In the genomic region with DNA sequence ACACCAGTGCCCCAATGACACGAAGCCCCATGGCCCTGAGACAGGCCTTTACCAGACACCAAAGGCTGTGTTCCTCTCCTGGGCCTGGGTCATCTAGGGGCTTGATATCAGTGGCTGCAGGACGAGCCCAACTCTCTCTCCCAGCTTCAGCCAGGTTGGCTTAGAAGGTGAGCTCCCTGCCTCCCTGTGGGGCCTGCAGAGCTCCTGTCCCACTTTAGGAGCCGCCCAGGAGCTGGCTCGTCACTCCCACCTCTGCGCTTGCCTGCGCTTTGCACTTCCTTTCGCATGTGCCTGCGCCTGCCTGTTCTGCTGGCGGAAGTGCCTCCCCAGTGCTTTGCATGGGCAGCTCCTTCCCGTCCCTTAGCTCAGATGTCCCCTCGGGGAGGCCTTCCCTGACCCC, we compare ENCODE assay signal across 15 cellular contexts. TPM values are rescaled to one million over a fixed set of nuclear protein-coding genes. Genes with fewer than 3 reads are reported as not detected.
DNase-seq lines count a peak whose midpoint lies in the region; ATAC-seq and TF ChIP-seq lines count a peak whose summit lies in the region.
"Had no signal": no experiment of that assay in that cellular context is flagged by ENCODE, and none has a peak within 500 bp of the region (broad histone marks: within the 10 kb centered on the region; RNA-seq: fewer than 3 reads in every experiment).

No MANE protein-coding gene starts in this region.

- H3K9ac ChIP-seq in muscle layer of colon (ENCODE audit: low read length), result peak overlapping the region; percentile 17

- H3K9me3 ChIP-seq in ascending aorta, result no peaks in the 10 kb centered on the region
- H3K9me3 ChIP-seq in muscle layer of colon (ENCODE audit: low read length), result no peaks in the 10 kb centered on the region
- no peaks in the 10 kb centered on the region for H3K9me3 ChIP-seq in upper lobe of right lung
- H3K9me3 ChIP-seq in osteoblast (ENCODE audit: low read depth, low read length), result no peaks in the 10 kb centered on the region
- H3K9me3 ChIP-seq: prostate gland had no signal

- H3K36me3 ChIP-seq in ascending aorta (peaks cover 36 to 54% of the 10 kb centered on the region in 2 donors), muscle layer of colon (ENCODE audit: insufficient read depth, low read length) (peaks cover 50% of the 10 kb centered on the region), upper lobe of right lung (peaks cover 49% of the 10 kb centered on the region), osteoblast (ENCODE audit: insufficient read depth, low read length) (peaks cover 51% of the 10 kb centered on the region)

- H3K27me3 ChIP-seq in ascending aorta, result no peaks in the 10 kb centered on the region
- no peaks in the 10 kb centered on the region for H3K27me3 ChIP-seq in muscle layer of colon (ENCODE audit: control insufficient read depth in 1 of 2, insufficient read depth in 2 of 2, low read length in 2 of 2)
- H3K27me3 ChIP-seq in upper lobe of right lung, result no peaks in the 10 kb centered on the region
- no peaks in the 10 kb centered on the region for H3K27me3 ChIP-seq in osteoblast (ENCODE audit: insufficient read depth, low read length)

- intact Hi-C loops in ascending aorta (cut with DNase I) (loop anchor here (10.0 kb wide), 1 partner anchor 211 kb away; no protein-coding TSS in a partner anchor), upper lobe of right lung (cut with DNase I) (loop anchor here (5.0 kb wide), 1 partner anchor 66 kb away; no protein-coding TSS in a partner anchor)

- no peak overlapping the region for H2AFZ ChIP-seq in osteoblast (ENCODE audit: low read length)

- peak overlapping the region in 1 of 2 donors; percentile 88 for H3K4me3 ChIP-seq in ascending aorta
- H3K4me3 ChIP-seq in muscle layer of colon (ENCODE audit: low read depth in 1 of 2, low read length in 2 of 2), result no peak overlapping the region
- H3K4me3 ChIP-seq in upper lobe of right lung, result no peak overlapping the region
- H3K4me3 ChIP-seq in foreskin fibroblast (ENCODE audit: low read depth in 1 of 2, low read length in 2 of 2), result no peak overlapping the region
- no peak overlapping the region for H3K4me3 ChIP-seq in osteoblast (ENCODE audit: insufficient read depth, low read length)
- H3K4me3 ChIP-seq: prostate gland had no signal

- H4K20me1 ChIP-seq in osteoblast (ENCODE audit: insufficient read depth, low read length), result peaks cover 77% of the 10 kb centered on the region

- H3K4me1 ChIP-seq in ascending aorta, result peaks cover 18 to 51% of the 10 kb centered on the region in 2 donors
- peaks cover 40% of the 10 kb centered on the region for H3K4me1 ChIP-seq in muscle layer of colon (ENCODE audit: insufficient read depth, low read length)
- H3K4me1 ChIP-seq in upper lobe of right lung, result peaks cover 27% of the 10 kb centered on the region
- peaks cover 27% of the 10 kb centered on the region for H3K4me1 ChIP-seq in osteoblast (ENCODE audit: insufficient read depth, low read length)

- H3K27ac ChIP-seq in ascending aorta, result peak overlapping the region; percentile 93 to 98
- no peak overlapping the region for H3K27ac ChIP-seq in muscle layer of colon (ENCODE audit: low read depth, low read length)
- H3K27ac ChIP-seq in upper lobe of right lung, result no peak overlapping the region
- no peak overlapping the region for H3K27ac ChIP-seq in osteoblast (ENCODE audit: low read depth, low read length)
- H3K27ac ChIP-seq: prostate gland had no signal

- in situ Hi-C loops in GM13977 (cut with MboI; ENCODE audit: low pct_unique_long_range_greater_than_20kb, low sequenced_read_pairs, unreplicated experiment), result no loop called here

- H3K4me2 ChIP-seq in osteoblast (ENCODE audit: insufficient read depth, low read length), result no peak overlapping the region

- ATAC-seq in upper lobe of right lung, result no peak

- TF ChIP-seq CTCF in ascending aorta (IDR thresholded peaks at IDR 0.05) (no peak), upper lobe of right lung (IDR thresholded peaks at IDR 0.05) (no peak), foreskin fibroblast (IDR thresholded peaks at IDR 0.05; ENCODE audit: low read depth, low read length) (no peak), GM13977 (IDR thresholded peaks at IDR 0.05; ENCODE audit: extremely low read depth, insufficient read depth, missing control alignments) (no peak), osteoblast (IDR thresholded peaks at IDR 0.05; ENCODE audit: extremely low read depth, low read depth, low read length) (no peak)

- peak; percentile 1 for DNase-seq in stimulated activated CD4-positive, alpha-beta T cell treated with anti-CD3 and anti-CD28 coated beads, Interleukin-4, amount 100 ng/mL, for 24 hours
- no peak for DNase-seq in stimulated activated CD4-positive, alpha-beta T cell treated with anti-CD3 and anti-CD28 coated beads, Interleukin-2, amount 100 ng/mL, for 48 hours
- DNase-seq in ascending aorta (ENCODE audit: low spot score in 2 of 2) (peak in 1 of 2 donors; percentile 56), upper lobe of right lung (peak; percentile 49), foreskin fibroblast (no peak), GM13977 (ENCODE audit: low spot score) (no peak), osteoblast (ENCODE audit: insufficient read length, low spot score, missing footprints) (no peak)
- DNase-seq: activated CD4-positive, alpha-beta T cell treated with anti-CD3 and anti-CD28 coated beads for 48 hours; AML-193; NCI-H146; T-helper 1 cell had no signal

- H3K79me2 ChIP-seq in osteoblast (ENCODE audit: insufficient read depth, low read length), result peaks cover 69% of the 10 kb centered on the region

RNA-seq across cellular contexts. Expression of a gene that starts 4.9 kb away (rescaled TPM):
- 159 TPM for total RNA-seq in ascending aorta
- total RNA-seq in upper lobe of right lung, result 142 TPM
- total RNA-seq in osteoblast, result 105 and 124 TPM in 2 replicates

RNA-seq across cellular contexts. Expression of a gene that starts 18.9 kb away (rescaled TPM):
- total RNA-seq in ascending aorta (120 TPM), upper lobe of right lung (12.6 TPM), osteoblast (2.5 and 2.9 TPM in 2 replicates)
- total RNA-seq: NCI-H460 had no signal

RNA-seq across cellular contexts. Expression of a gene that starts 30.0 kb away (rescaled TPM):
- not detected for total RNA-seq in ascending aorta
- not detected for total RNA-seq in upper lobe of right lung
- total RNA-seq in osteoblast, result not detected in 2 replicates
- total RNA-seq: Daoy, NCI-H460, prostate gland had no signal

RNA-seq across cellular contexts. Expression of a gene that starts 55.0 kb away (rescaled TPM):
- total RNA-seq in ascending aorta (104 TPM), upper lobe of right lung (10.0 TPM), osteoblast (1.8 and 3.5 TPM in 2 replicates)
- total RNA-seq: NCI-H460 had no signal

Comparison
In these comparisons a context has a peak if more than half of its experiments do, and no peak if none do; other contexts are left out.
1. DNase-seq: peak in stimulated activated CD4-positive, alpha-beta T cell treated with anti-CD3 and anti-CD28 coated beads, Interleukin-4, amount 100 ng/mL, for 24 hours (single experiment) and upper lobe of right lung (single experiment); none in stimulated activated CD4-positive, alpha-beta T cell treated with anti-CD3 and anti-CD28 coated beads, Interleukin-2, amount 100 ng/mL, for 48 hours (0 of 2), foreskin fibroblast (0 of 2), GM13977 (single experiment) and osteoblast (single experiment).
2. H3K27ac ChIP-seq: peak in ascending aorta (2 of 2); none in muscle layer of colon (single experiment), upper lobe of right lung (single experiment) and osteoblast (single experiment).